Comparison of ENCODE assay signal across 9 cellular contexts in genomic region chrX:107674480-107675364, GRCh38. TPM values are rescaled to one million over a fixed set of nuclear protein-coding genes. Genes with fewer than 3 reads are reported as not detected.
DNase-seq lines count a peak whose midpoint lies in the region; ATAC-seq, FAIRE-seq and TF ChIP-seq lines count a peak whose summit lies in the region.
"Had no signal": no experiment of that assay in that cellular context is flagged by ENCODE, and none has a peak within 500 bp of the region (broad histone marks: within the 10 kb centered on the region; RNA-seq: fewer than 3 reads in every experiment).

No MANE protein-coding gene starts in this region.

- no peaks in the 10 kb centered on the region for H4K20me1 ChIP-seq in SU-DHL-6 (ENCODE audit: low read depth, low read length)

- ATAC-seq in HG03139 (IDR thresholded peaks at IDR 0.05; ENCODE audit: unreplicated experiment), result peak; percentile 11

- H3K36me3 ChIP-seq in SU-DHL-6 (ENCODE audit: low read length) (no peaks in the 10 kb centered on the region), muscle layer of colon (ENCODE audit: insufficient read depth, low read length) (no peaks in the 10 kb centered on the region)

- no peaks in the 10 kb centered on the region; the same call in 1 of the 2 replicates for H3K79me2 ChIP-seq in SU-DHL-6 (ENCODE audit: insufficient read depth, low read length)

- H3K9me3 ChIP-seq in SU-DHL-6 (ENCODE audit: insufficient read depth, low read length) (no peaks in the 10 kb centered on the region), muscle layer of colon (ENCODE audit: low read length) (no peaks in the 10 kb centered on the region)

- H3K4me1 ChIP-seq in muscle layer of colon (ENCODE audit: insufficient read depth, low read length), result peaks cover 11% of the 10 kb centered on the region

- H3K9ac ChIP-seq in SU-DHL-6 (ENCODE audit: low read length) (peak overlapping the region; percentile 22; the same call in 1 of the 2 replicates), muscle layer of colon (ENCODE audit: low read length) (no peak overlapping the region)

- H3F3A ChIP-seq in SU-DHL-6 (ENCODE audit: insufficient read depth), result peaks cover 26% of the 10 kb centered on the region

- H3K27me3 ChIP-seq in SU-DHL-6 (ENCODE audit: low read length) (no peaks in the 10 kb centered on the region), muscle layer of colon (ENCODE audit: control insufficient read depth in 1 of 2, insufficient read depth in 2 of 2, low read length in 2 of 2) (peaks cover 7 to 8% of the 10 kb centered on the region in 2 donors)

- no peak for TF ChIP-seq CTCF in SU-DHL-6 (IDR thresholded peaks at IDR 0.05; ENCODE audit: insufficient read depth, low read length, poor library complexity, severe bottlenecking)

- peak overlapping the region; percentile 74 for H3K4me2 ChIP-seq in SU-DHL-6 (ENCODE audit: low read depth, low read length, poor library complexity, severe bottlenecking)

- DNase-seq in activated CD8-positive, alpha-beta memory T cell treated with anti-CD3 and anti-CD28 coated beads for 24 hours, result peak; percentile 57
- no peak for DNase-seq in activated CD8-positive, alpha-beta memory T cell treated with anti-CD3 and anti-CD28 coated beads, Interleukin-2, amount 50 U/mL, for 48 hours
- DNase-seq in central memory CD4-positive, alpha-beta T cell, result peak; percentile 74
- DNase-seq in DMS79 treated with DMSO at 0.1 percent for 48 hours (lab: John Stamatoyannopoulos, UW) (no peak), GM12892 (ENCODE audit: insufficient read length) (no peak)

- H3K9me2 ChIP-seq in SU-DHL-6 (replicated peaks; ENCODE audit: insufficient read depth, low read length), result no peaks in the 10 kb centered on the region

- no peak for FAIRE-seq in GM12892 (lab: Jason Lieb, UNC)
- FAIRE-seq: A204.1 had no signal

- no peak for TF ChIP-seq POLR2A in GM12892 (IDR thresholded peaks at IDR 0.05; ENCODE audit: low read depth, low read length)

- H2AFZ ChIP-seq in SU-DHL-6 (ENCODE audit: low read depth, low read length, severe bottlenecking), result no peak overlapping the region

- H3K4me3 ChIP-seq in SU-DHL-6 (ENCODE audit: insufficient read depth, low read length, poor library complexity, severe bottlenecking), result peak overlapping the region; percentile 20
- peak overlapping the region in 1 of 2 donors; percentile 39 for H3K4me3 ChIP-seq in muscle layer of colon (ENCODE audit: low read depth in 1 of 2, low read length in 2 of 2)

- H3K27ac ChIP-seq in SU-DHL-6 (ENCODE audit: low read depth, low read length) (peak overlapping the region; percentile 73), muscle layer of colon (ENCODE audit: low read depth, low read length) (peak overlapping the region; percentile 48)

RNA-seq across cellular contexts. Expression of gene PRPS1, which starts 46.4 kb away (rescaled TPM):
- polyA plus RNA-seq in GM12892 (2012; ENCODE audit: missing spikeins), result 54.9 TPM

Comparison
In these comparisons a context has a peak if more than half of its experiments do, and no peak if none do; other contexts are left out.
1. DNase-seq: peak in activated CD8-positive, alpha-beta memory T cell treated with anti-CD3 and anti-CD28 coated beads for 24 hours (single experiment) and central memory CD4-positive, alpha-beta T cell (single experiment); none in activated CD8-positive, alpha-beta memory T cell treated with anti-CD3 and anti-CD28 coated beads, Interleukin-2, amount 50 U/mL, for 48 hours (single experiment), DMS79 treated with DMSO at 0.1 percent for 48 hours (single experiment) and GM12892 (single experiment).